In genomic region chr11:47253660-47254059, GRCh38 we compare ENCODE assay signal across 1 cellular context.
TF ChIP-seq lines count a peak whose summit lies in the region.

No MANE protein-coding gene starts in this region.

TF ChIP-seq in IMR-90, 13 proteins besides CTCF, POLR2A, EP300 and RAD21:
- TF ChIP-seq BHLHE40 (IDR thresholded peaks at IDR 0.05; ENCODE audit: low read depth, low read length) (no peak), USF2 (IDR thresholded peaks at IDR 0.05; ENCODE audit: low read depth, low read length) (no peak), SMC3 (IDR thresholded peaks at IDR 0.05; ENCODE audit: low read depth, low read length) (no peak), MAZ (IDR thresholded peaks at IDR 0.05; ENCODE audit: borderline replicate concordance, low read depth, low read length) (no peak), FOS (IDR thresholded peaks at IDR 0.05; ENCODE audit: low read depth, low read length) (no peak), RCOR1 (IDR thresholded peaks at IDR 0.05; ENCODE audit: insufficient replicate concordance, low read length) (no peak), MAFK (IDR thresholded peaks at IDR 0.05; ENCODE audit: low read depth, low read length) (no peak), RFX5 (IDR thresholded peaks at IDR 0.05; ENCODE audit: low read depth, low read length) (no peak), ELK1 (IDR thresholded peaks at IDR 0.05; ENCODE audit: borderline replicate concordance, low read depth, low read length) (no peak), CHD1 (IDR thresholded peaks at IDR 0.05; ENCODE audit: low read depth, low read length) (no peak), NFE2L2 (IDR thresholded peaks at IDR 0.05; ENCODE audit: low read depth, low read length) (no peak)
